ENCODE assay signal across 1 cellular context in genomic region chr1:203858055-203858454, GRCh38.
TF ChIP-seq lines count a peak whose summit lies in the region.

No MANE protein-coding gene starts in this region.

TF ChIP-seq in GM23338, 12 proteins besides CTCF, POLR2A, EP300 and RAD21 (continued from another document):
- TF ChIP-seq REST (IDR thresholded peaks at IDR 0.05; ENCODE audit: unreplicated experiment), result no peak
- no peak for TF ChIP-seq ETS1 (IDR thresholded peaks at IDR 0.05)
- TF ChIP-seq ZNF331 (CRISPR knock-in tag; IDR thresholded peaks at IDR 0.05; ENCODE audit: low read depth), result no peak
- TF ChIP-seq ZNF462 (CRISPR knock-in tag; IDR thresholded peaks at IDR 0.05), result no peak
